Comparison of ENCODE assay signal across 17 cellular contexts in genomic region chr4:13866881-13867280, GRCh38.
"Had no signal": no experiment of that assay in that cellular context is flagged by ENCODE, and none has a peak within 500 bp of the region (broad histone marks: within the 10 kb centered on the region; RNA-seq: fewer than 3 reads in every experiment).

No MANE protein-coding gene starts in this region.

- H3K4me3 ChIP-seq: colonic mucosa, heart right ventricle, prostate gland, skin epidermis, transverse colon, uterus had no signal

- H3K27ac ChIP-seq: colonic mucosa, heart right ventricle, prostate gland, skin epidermis, transverse colon, uterus had no signal

- ATAC-seq: activated CD4-positive, alpha-beta T cell treated with anti-CD3 and anti-CD28 coated beads for 36 hours; activated CD8-positive, alpha-beta memory T cell treated with anti-CD3 and anti-CD28 coated beads, Interleukin-2, amount 10 ng/mL, durations not matched to agents 7 days and 5 days; heart right ventricle; left cardiac atrium; naive thymus-derived CD8-positive, alpha-beta T cell; right cardiac atrium; WTC11 had no signal

- H3K36me3 ChIP-seq: colonic mucosa, heart right ventricle, prostate gland, transverse colon, uterus had no signal

- H3K4me1 ChIP-seq: colonic mucosa, heart right ventricle, prostate gland, transverse colon, uterus had no signal

- DNase-seq: activated CD4-positive, alpha-beta memory T cell treated with anti-CD3 and anti-CD28 coated beads for 36 hours; activated CD4-positive, alpha-beta T cell treated with anti-CD3 and anti-CD28 coated beads for 36 hours; activated CD8-positive, alpha-beta memory T cell treated with anti-CD3 and anti-CD28 coated beads, Interleukin-2, amount 10 ng/mL, durations not matched to agents 7 days and 5 days; amniotic stem cell; central memory CD4-positive, alpha-beta T cell; colonic mucosa; erythroblast; heart right ventricle; immature natural killer cell; left cardiac atrium; naive thymus-derived CD8-positive, alpha-beta T cell; right cardiac atrium; transverse colon; uterus had no signal

- H3K27me3 ChIP-seq: colonic mucosa, heart right ventricle, transverse colon, uterus had no signal
